21 cellular contexts compared by ENCODE assay signal in the genomic region with DNA sequence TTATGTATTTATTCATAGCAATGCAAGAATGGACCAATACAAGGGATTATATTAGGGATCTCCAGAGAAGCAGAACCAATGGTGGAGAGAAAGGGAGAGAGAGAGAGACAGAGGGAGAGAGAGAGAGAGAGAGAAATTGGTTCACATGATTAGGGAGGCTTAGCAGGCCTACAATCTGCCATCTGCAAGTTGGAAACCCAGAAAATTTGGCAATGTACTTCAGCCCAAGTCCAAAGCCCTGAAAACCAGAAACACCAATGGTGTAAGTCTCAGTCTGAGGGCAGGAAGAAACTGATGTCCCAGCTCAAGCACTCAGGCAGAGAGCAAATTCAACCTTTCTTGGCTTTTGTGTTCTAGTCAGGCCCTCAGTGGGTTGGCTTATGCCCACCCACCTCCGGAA. TPM values are rescaled to one million over a fixed set of nuclear protein-coding genes. Genes with fewer than 3 reads are reported as not detected.
A peak's percentile ranks its signal among the peaks of the same experiment; 100 is the strongest.
DNase-seq lines count a peak whose midpoint lies in the region; ATAC-seq and TF ChIP-seq lines count a peak whose summit lies in the region.
"Had no signal": no experiment of that assay in that cellular context is flagged by ENCODE, and none has a peak within 500 bp of the region (broad histone marks: within the 10 kb centered on the region; RNA-seq: fewer than 3 reads in every experiment).

No MANE protein-coding gene starts in this region.

- peak; percentile 17 for DNase-seq in DMS 273 (lab: John Stamatoyannopoulos, UW; ENCODE audit: unreplicated experiment)
- no peak for DNase-seq in DMS 273 treated with DMSO at 0.1 percent for 48 hours (lab: John Stamatoyannopoulos, UW)
- peak; percentile 3 for DNase-seq in endodermal cell
- DNase-seq in glutamatergic neuron, result no peak
- no peak for DNase-seq in dorsolateral prefrontal cortex
- DNase-seq in progenitor cell of endocrine pancreas (ENCODE audit: low spot score, unreplicated experiment), result no peak
- DNase-seq: AML-193; Caco-2; Calu3; CD4-positive, alpha-beta T cell; CD8-positive, alpha-beta T cell; DMS79 treated with DMSO at 0.1 percent for 48 hours; GDM1 had no signal

- H3K27ac Mint-ChIP-seq in endodermal cell (no peak overlapping the region), glutamatergic neuron (ENCODE audit: unreplicated experiment) (peak overlapping the region; percentile 65), progenitor cell of endocrine pancreas (no peak overlapping the region)
- H3K27ac Mint-ChIP-seq: B cell; CD4-positive, alpha-beta T cell; CD8-positive, alpha-beta T cell had no signal

- intact Hi-C loops in dorsolateral prefrontal cortex (cut with DNase I), result no loop called here

- H3K27me3 Mint-ChIP-seq in endodermal cell (ENCODE audit: insufficient read depth) (no peaks in the 10 kb centered on the region), glutamatergic neuron (ENCODE audit: unreplicated experiment) (no peaks in the 10 kb centered on the region), progenitor cell of endocrine pancreas (peaks cover 9% of the 10 kb centered on the region)

- TF ChIP-seq CTCF in endodermal cell (conservative IDR thresholded peaks at IDR 0.05) (no peak), glutamatergic neuron (IDR thresholded peaks at IDR 0.05; ENCODE audit: partially characterized antibody, unreplicated experiment) (no peak), dorsolateral prefrontal cortex (IDR thresholded peaks at IDR 0.05 in 54 of 56, conservative IDR thresholded peaks at IDR 0.05 in 2 of 56; ENCODE audit: low read depth in 1 of 56, partially characterized antibody in 56 of 56) (no peak), progenitor cell of endocrine pancreas (IDR thresholded peaks at IDR 0.05; ENCODE audit: unreplicated experiment) (no peak)

- ATAC-seq in HG03521 (IDR thresholded peaks at IDR 0.05; ENCODE audit: unreplicated experiment), result no peak
- ATAC-seq: A549; CD8-positive, alpha-beta T cell; GM12878 had no signal

- H3K36me3 ChIP-seq in endodermal cell (ENCODE audit: control insufficient read depth, insufficient read depth, low read length), result no peaks in the 10 kb centered on the region
- H3K36me3 ChIP-seq: BLaER1 treated with 17β-estradiol and CSF1 and Interleukin-3, amounts not matched to agents 10 nM and 100 nM had no signal

- no peaks in the 10 kb centered on the region for H3K36me3 Mint-ChIP-seq in endodermal cell (ENCODE audit: low read depth)
- H3K36me3 Mint-ChIP-seq in glutamatergic neuron (ENCODE audit: unreplicated experiment), result peaks cover 15% of the 10 kb centered on the region
- no peaks in the 10 kb centered on the region for H3K36me3 Mint-ChIP-seq in progenitor cell of endocrine pancreas (ENCODE audit: insufficient read depth)
- H3K36me3 Mint-ChIP-seq: CD8-positive, alpha-beta T cell had no signal

- H3K9me3 Mint-ChIP-seq in endodermal cell (peaks cover 5% of the 10 kb centered on the region), glutamatergic neuron (ENCODE audit: unreplicated experiment) (peaks cover 10% of the 10 kb centered on the region), progenitor cell of endocrine pancreas (ENCODE audit: low read depth) (peaks cover 4% of the 10 kb centered on the region)
- H3K9me3 Mint-ChIP-seq: CD8-positive, alpha-beta T cell had no signal

- H3K27me3 ChIP-seq in endodermal cell (ENCODE audit: control insufficient read depth, insufficient read depth, low read length, poor library complexity, severe bottlenecking) (no peaks in the 10 kb centered on the region), dorsolateral prefrontal cortex (peaks cover 0 to 10% (median 0%) of the 10 kb centered on the region in 45 donors)
- H3K27me3 ChIP-seq: BLaER1 treated with 17β-estradiol and CSF1 and Interleukin-3, amounts not matched to agents 10 nM and 100 nM had no signal

- no peak overlapping the region for H3K4me3 ChIP-seq in endodermal cell (ENCODE audit: low read length)
- no peak overlapping the region for H3K4me3 ChIP-seq in dorsolateral prefrontal cortex
- H3K4me3 ChIP-seq: A549; BLaER1 treated with 17β-estradiol and CSF1 and Interleukin-3, amounts not matched to agents 10 nM and 100 nM; GM12878 had no signal

- no peak overlapping the region for H3K9ac ChIP-seq in endodermal cell (ENCODE audit: extremely low read depth, low read length, poor library complexity, severe bottlenecking)
- H3K9ac ChIP-seq: BLaER1 treated with 17β-estradiol and CSF1 and Interleukin-3, amounts not matched to agents 10 nM and 100 nM had no signal

- H3K27ac ChIP-seq in endodermal cell (ENCODE audit: low read depth, low read length) (no peak overlapping the region), dorsolateral prefrontal cortex (peak overlapping the region in 1 of 59 donors; percentile 72)
- H3K27ac ChIP-seq: 22Rv1; A549; BLaER1 treated with 17β-estradiol and CSF1 and Interleukin-3, amounts not matched to agents 10 nM and 100 nM; C4-2B had no signal

- H3K9me3 ChIP-seq in endodermal cell (ENCODE audit: control insufficient read depth, low read length), result peaks cover 22% of the 10 kb centered on the region
- H3K9me3 ChIP-seq: A549, Caco-2 had no signal

- H3K4me1 ChIP-seq in endodermal cell (ENCODE audit: control insufficient read depth, insufficient read depth, low read length), result no peaks in the 10 kb centered on the region
- H3K4me1 ChIP-seq: A549; BLaER1 treated with 17β-estradiol and CSF1 and Interleukin-3, amounts not matched to agents 10 nM and 100 nM; Caco-2 had no signal

- 86 to 100% methylated on average over 1 of the region's 1 CpG for WGBS in endodermal cell (ENCODE audit: insufficient coverage in 1 of 2, insufficient read length in 1 of 2), 2 experiments

- peaks cover 3% of the 10 kb centered on the region for H3K4me1 Mint-ChIP-seq in endodermal cell
- peaks cover 23% of the 10 kb centered on the region for H3K4me1 Mint-ChIP-seq in glutamatergic neuron (ENCODE audit: low read depth, unreplicated experiment)
- H3K4me1 Mint-ChIP-seq in progenitor cell of endocrine pancreas (ENCODE audit: low read depth), result no peaks in the 10 kb centered on the region
- H3K4me1 Mint-ChIP-seq: B cell had no signal

- H3K4me3 Mint-ChIP-seq in endodermal cell (no peak overlapping the region), glutamatergic neuron (ENCODE audit: unreplicated experiment) (no peak overlapping the region), progenitor cell of endocrine pancreas (ENCODE audit: low read depth) (no peak overlapping the region)
- H3K4me3 Mint-ChIP-seq: B cell; CD4-positive, alpha-beta T cell; CD8-positive, alpha-beta T cell had no signal

RNA-seq across cellular contexts. Expression of gene CMKLR1, which starts 48.7 kb away (rescaled TPM):
- total RNA-seq in endodermal cell (not detected), glutamatergic neuron (ENCODE audit: unreplicated experiment) (not detected), dorsolateral prefrontal cortex (10 to 100 TPM in 1 of 120 experiments, 1 to 10 TPM in 119; 1.3 to 10.8 (median 3.7) TPM), progenitor cell of endocrine pancreas (not detected in 2 replicates)
- polyA plus RNA-seq in endodermal cell (2013, experiment 1 of 2), result 0.21 TPM
- polyA plus RNA-seq in endodermal cell (2013, experiment 2 of 2), result 0.25 TPM
- total RNA-seq: A172; Caco-2; Calu3; CD4-positive, alpha-beta T cell; CD8-positive, alpha-beta T cell had no signal
- polyA plus RNA-seq: A549 had no signal

Comparison
In these comparisons a context has a peak if more than half of its experiments do, and no peak if none do; other contexts are left out.
1. DNase-seq: peak in DMS 273 (single experiment) and endodermal cell (single experiment); none in DMS 273 treated with DMSO at 0.1 percent for 48 hours (single experiment), glutamatergic neuron (single experiment), dorsolateral prefrontal cortex (0 of 10) and progenitor cell of endocrine pancreas (single experiment).